Comparison of ENCODE assay signal across 13 cellular contexts in genomic region chr1:167429612-167430011, GRCh38.
DNase-seq lines count a peak whose midpoint lies in the region; ATAC-seq and TF ChIP-seq lines count a peak whose summit lies in the region.
"Had no signal": no experiment of that assay in that cellular context is flagged by ENCODE, and none has a peak within 500 bp of the region (broad histone marks: within the 10 kb centered on the region; RNA-seq: fewer than 3 reads in every experiment).

No MANE protein-coding gene starts in this region.

- H3K36me3 Mint-ChIP-seq in CD4-positive, alpha-beta T cell (ENCODE audit: low read depth), result peaks cover 63% of the 10 kb centered on the region
- H3K36me3 Mint-ChIP-seq in activated CD4-positive, alpha-beta memory T cell treated with anti-CD3 and anti-CD28 coated beads for 36 hours, result peaks cover 20% of the 10 kb centered on the region

- no peak for TF ChIP-seq CTCF in CD4-positive, alpha-beta T cell (IDR thresholded peaks at IDR 0.05)
- no peak for TF ChIP-seq CTCF in ovary (IDR thresholded peaks at IDR 0.05)
- no peak for TF ChIP-seq CTCF in esophagus muscularis mucosa (IDR thresholded peaks at IDR 0.05)

- intact Hi-C loops in CD4-positive, alpha-beta T cell (cut with DNase I, micrococcal nuclease), result loop anchor here in 1 of 2 experiments (10.0 kb wide), 1 partner anchor 265 kb away; no protein-coding TSS in a partner anchor
- intact Hi-C loops in activated CD4-positive, alpha-beta memory T cell treated with anti-CD3 and anti-CD28 coated beads for 36 hours (cut with micrococcal nuclease), result no loop called here
- intact Hi-C loops in ovary (cut with DNase I), result no loop called here
- intact Hi-C loops in esophagus muscularis mucosa (cut with DNase I), result no loop called here

- H3K36me3 ChIP-seq in ovary (no peaks in the 10 kb centered on the region), esophagus muscularis mucosa (peaks cover 0 to 9% (median under 1%) of the 10 kb centered on the region in 4 donors)
- H3K36me3 ChIP-seq: SJCRH30 had no signal

- H3K27me3 ChIP-seq in CD4-positive, alpha-beta T cell (ENCODE audit: control insufficient read depth, insufficient read depth, low read length), result no peaks in the 10 kb centered on the region
- no peaks in the 10 kb centered on the region for H3K27me3 ChIP-seq in ovary
- no peaks in the 10 kb centered on the region for H3K27me3 ChIP-seq in esophagus muscularis mucosa
- H3K27me3 ChIP-seq: SJCRH30 had no signal

- H3K27ac ChIP-seq in CD4-positive, alpha-beta T cell (ENCODE audit: low read depth, low read length), result peak overlapping the region; percentile 29
- H3K27ac ChIP-seq in ovary (no peak overlapping the region), esophagus muscularis mucosa (replicated peaks in 1 of 4) (no peak overlapping the region)
- H3K27ac ChIP-seq: SJCRH30 had no signal

- H3K4me1 Mint-ChIP-seq in CD4-positive, alpha-beta T cell (ENCODE audit: low read depth), result peaks cover 65% of the 10 kb centered on the region
- H3K4me1 Mint-ChIP-seq in activated CD4-positive, alpha-beta memory T cell treated with anti-CD3 and anti-CD28 coated beads for 36 hours (ENCODE audit: low read depth), result peaks cover 31% of the 10 kb centered on the region

- no peak for TF ChIP-seq POLR2A in ovary (IDR thresholded peaks at IDR 0.05)
- no peak for TF ChIP-seq POLR2A in esophagus muscularis mucosa (IDR thresholded peaks at IDR 0.05; ENCODE audit: low read depth)

- CTCF ChIA-PET in CD4-positive, alpha-beta T cell (lab: Charles Lee), result interaction anchor here (0.9 to 1.2 kb wide), 3 partner anchors 8 to 162 kb away, joined by 3 read pairs; no protein-coding TSS in a partner anchor
- CTCF ChIA-PET in activated CD4-positive, alpha-beta memory T cell treated with anti-CD3 and anti-CD28 coated beads for 36 hours (lab: Charles Lee), result interaction anchor here (1.1 to 2.0 kb wide), 2 partner anchors 28 to 104 kb away, joined by 4 to 9 read pairs; no protein-coding TSS in a partner anchor

- no peak for DNase-seq in CD4-positive, alpha-beta T cell
- no peak for DNase-seq in activated CD4-positive, alpha-beta memory T cell treated with anti-CD3 and anti-CD28 coated beads for 36 hours
- DNase-seq in activated effector memory CD4-positive, alpha-beta T cell treated with Interleukin-2 at 50 U/mL for 16 hours, result no peak
- DNase-seq in ovary, result no peak
- DNase-seq in esophagus muscularis mucosa (ENCODE audit: extremely low spot score), result no peak
- DNase-seq in NCI-H510A (lab: John Stamatoyannopoulos, UW), result no peak
- DNase-seq: activated CD4-positive, CD25-positive, alpha-beta regulatory T cell; left colon; SJCRH30 had no signal

- ATAC-seq in CD4-positive, alpha-beta T cell (ENCODE audit: poor library complexity), result no peak
- peak; percentile 45 for ATAC-seq in GM19035 (IDR thresholded peaks at IDR 0.05; ENCODE audit: unreplicated experiment)
- ATAC-seq in HG02610 (IDR thresholded peaks at IDR 0.05; ENCODE audit: unreplicated experiment), result peak; percentile 43
- ATAC-seq: left colon had no signal

- POLR2A ChIA-PET in CD4-positive, alpha-beta T cell (lab: Charles Lee), result interaction anchor here (1.0 to 4.8 kb wide), 6 partner anchors 8 to 88 kb away, joined by 3 to 21 read pairs (median 4); partner anchors contain the start of gene CD247
- POLR2A ChIA-PET in activated CD4-positive, alpha-beta memory T cell treated with anti-CD3 and anti-CD28 coated beads for 36 hours (lab: Charles Lee), result interaction anchor here (1.2 kb wide), 1 partner anchor 207 kb away, joined by 5 read pairs; no protein-coding TSS in a partner anchor

- no peaks in the 10 kb centered on the region for H3K9me3 ChIP-seq in CD4-positive, alpha-beta T cell (ENCODE audit: control insufficient read depth, low read length)
- H3K9me3 ChIP-seq in ovary (no peaks in the 10 kb centered on the region), esophagus muscularis mucosa (no peaks in the 10 kb centered on the region)
- H3K9me3 ChIP-seq: SJCRH30 had no signal

- no peaks in the 10 kb centered on the region for H3K9me3 Mint-ChIP-seq in CD4-positive, alpha-beta T cell
- no peaks in the 10 kb centered on the region for H3K9me3 Mint-ChIP-seq in activated CD4-positive, alpha-beta memory T cell treated with anti-CD3 and anti-CD28 coated beads for 36 hours
- H3K9me3 Mint-ChIP-seq: activated naive CD4-positive, alpha-beta T cell treated with anti-CD3 and anti-CD28 coated beads, Interleukin-2, amount 50 U/mL, for 24 hours; dendritic cell treated with granulocyte-macrophage colony-stimulating factor and Interleukin-4, amounts not matched to agents 40 ng/mL and 50 ng/mL, for 4 days had no signal

- no peak overlapping the region for H3K4me3 ChIP-seq in ovary
- no peak overlapping the region for H3K4me3 ChIP-seq in esophagus muscularis mucosa
- H3K4me3 ChIP-seq: SJCRH30 had no signal

- TF ChIP-seq EP300 in ovary (IDR thresholded peaks at IDR 0.05) (no peak), esophagus muscularis mucosa (IDR thresholded peaks at IDR 0.05) (no peak)

- H3K27ac Mint-ChIP-seq in CD4-positive, alpha-beta T cell, result peak overlapping the region; percentile 80
- H3K27ac Mint-ChIP-seq in activated CD4-positive, alpha-beta memory T cell treated with anti-CD3 and anti-CD28 coated beads for 36 hours, result peak overlapping the region; percentile 78
- H3K27ac Mint-ChIP-seq: dendritic cell treated with granulocyte-macrophage colony-stimulating factor and Interleukin-4, amounts not matched to agents 40 ng/mL and 50 ng/mL, for 4 days had no signal

- 48 to 67% (median 49%) methylated on average over 2 of the region's 2 CpGs for WGBS in ovary, 3 donors
- 55% methylated on average over 2 of the region's 2 CpGs for WGBS in esophagus muscularis mucosa

- H3K4me1 ChIP-seq in ovary (ENCODE audit: insufficient read depth), result no peaks in the 10 kb centered on the region
- peaks cover 0 to 12% (median 0%) of the 10 kb centered on the region in 4 donors for H3K4me1 ChIP-seq in esophagus muscularis mucosa

- peak overlapping the region; percentile 72 for H3K4me3 Mint-ChIP-seq in CD4-positive, alpha-beta T cell
- H3K4me3 Mint-ChIP-seq in activated CD4-positive, alpha-beta memory T cell treated with anti-CD3 and anti-CD28 coated beads for 36 hours, result no peak overlapping the region
- H3K4me3 Mint-ChIP-seq: activated naive CD4-positive, alpha-beta T cell treated with anti-CD3 and anti-CD28 coated beads, Interleukin-2, amount 50 U/mL, for 24 hours; dendritic cell treated with granulocyte-macrophage colony-stimulating factor and Interleukin-4, amounts not matched to agents 40 ng/mL and 50 ng/mL, for 4 days had no signal

- no peaks in the 10 kb centered on the region for H3K27me3 Mint-ChIP-seq in CD4-positive, alpha-beta T cell
- no peaks in the 10 kb centered on the region for H3K27me3 Mint-ChIP-seq in activated CD4-positive, alpha-beta memory T cell treated with anti-CD3 and anti-CD28 coated beads for 36 hours
- H3K27me3 Mint-ChIP-seq: activated naive CD4-positive, alpha-beta T cell treated with anti-CD3 and anti-CD28 coated beads, Interleukin-2, amount 50 U/mL, for 24 hours; dendritic cell treated with granulocyte-macrophage colony-stimulating factor and Interleukin-4, amounts not matched to agents 40 ng/mL and 50 ng/mL, for 4 days had no signal
